ENCODE assay signal across 33 cellular contexts in the genomic region with DNA sequence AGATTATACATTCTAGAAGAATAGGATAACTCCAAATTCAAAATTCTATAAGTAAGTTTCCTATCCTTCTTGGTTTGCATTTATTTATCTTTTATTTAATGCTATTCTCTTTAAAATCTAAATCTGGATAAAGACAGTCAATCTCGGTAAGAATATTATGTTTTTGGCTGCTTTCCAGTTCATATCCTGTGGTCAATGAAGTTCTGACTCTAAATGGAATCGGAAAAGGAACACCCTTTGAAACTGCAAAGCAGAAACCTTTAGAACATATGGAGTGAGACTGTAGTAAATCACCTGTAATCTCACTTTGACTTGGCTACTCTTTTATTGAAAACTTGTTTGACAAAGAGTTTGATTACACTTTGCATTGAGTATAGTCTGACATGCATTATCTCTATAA.
"Had no signal": no experiment of that assay in that cellular context is flagged by ENCODE, and none has a peak within 500 bp of the region (broad histone marks: within the 10 kb centered on the region; RNA-seq: fewer than 3 reads in every experiment).

No MANE protein-coding gene starts in this region.

- H3K27me3 ChIP-seq: brain microvascular endothelial cell, SJCRH30 had no signal

- H3K27ac ChIP-seq: brain microvascular endothelial cell, SJCRH30, SK-N-MC had no signal

- H3K4me1 ChIP-seq: SJCRH30 had no signal

- H3K36me3 Mint-ChIP-seq: activated naive CD8-positive, alpha-beta T cell treated with anti-CD3 and anti-CD28 coated beads for 36 hours had no signal

- DNase-seq: activated CD4-positive, alpha-beta T cell treated with anti-CD3 and anti-CD28 coated beads, Interleukin-2, amount 10 ng/mL, durations not matched to agents 24 days and 14 days; activated CD4-positive, alpha-beta T cell treated with anti-CD3 and anti-CD28 coated beads, Interleukin-2, amount 50 U/mL, for 4 hours; activated CD8-positive, alpha-beta memory T cell treated with anti-CD3 and anti-CD28 coated beads, Interleukin-2, amount 10 ng/mL, durations not matched to agents 7 days and 5 days; activated CD8-positive, alpha-beta memory T cell treated with anti-CD3 and anti-CD28 coated beads, Interleukin-2, amount 50 U/mL, for 48 hours; activated effector memory CD4-positive, alpha-beta T cell treated with anti-CD3 and anti-CD28 coated beads, Interleukin-2, amount 50 U/mL, for 16 hours; activated naive CD4-positive, alpha-beta T cell; activated naive CD4-positive, alpha-beta T cell treated with anti-CD3 and anti-CD28 coated beads, Interleukin-2, amount 50 U/mL, for 16 hours; activated naive CD8-positive, alpha-beta T cell treated with anti-CD3 and anti-CD28 coated beads for 36 hours; activated T-cell treated with anti-CD3 and anti-CD28 coated beads, Interleukin-2, amount 50 U/mL, for 1 hour; activated T-cell treated with anti-CD3 and anti-CD28 coated beads, Interleukin-2, amount 50 U/mL, for 72 hours; amniotic stem cell; aorta; brain microvascular endothelial cell; central memory CD4-positive, alpha-beta T cell; Karpas-422; KBM-7; MV-4-11; NCI-H1092; NCI-H1436 treated with DMSO at 0.1 percent for 48 hours; NCI-H187; NCI-H2029 treated with DMSO at 0.1 percent for 48 hours; NCI-H2171 treated with DMSO at 0.1 percent for 48 hours; NCI-H2227 treated with DMSO at 0.1 percent for 48 hours; NCI-H446; NCI-H510A treated with DMSO at 0.1 percent for 48 hours; NCI-H526 treated with DMSO at 0.1 percent for 48 hours; NCI-H82; SHP77; SJCRH30; T1000 had no signal

- H3K27ac Mint-ChIP-seq: activated CD4-positive, alpha-beta T cell treated with anti-CD3 and anti-CD28 coated beads, Interleukin-2, amount 10 ng/mL, durations not matched to agents 24 days and 14 days; activated CD8-positive, alpha-beta memory T cell treated with anti-CD3 and anti-CD28 coated beads, Interleukin-2, amount 10 ng/mL, durations not matched to agents 7 days and 5 days; activated naive CD8-positive, alpha-beta T cell treated with anti-CD3 and anti-CD28 coated beads for 36 hours; activated T-cell treated with anti-CD3 and anti-CD28 coated beads, Interleukin-2, amount 50 U/mL, for 72 hours; activated T-helper 17 cell treated with anti-CD3 and anti-CD28 coated beads, Interleukin-2, amount 50 U/mL, for 72 hours had no signal

- H3K27me3 Mint-ChIP-seq: activated CD4-positive, alpha-beta T cell treated with anti-CD3 and anti-CD28 coated beads, Interleukin-2, amount 10 ng/mL, durations not matched to agents 24 days and 14 days; activated CD8-positive, alpha-beta memory T cell treated with anti-CD3 and anti-CD28 coated beads, Interleukin-2, amount 10 ng/mL, durations not matched to agents 7 days and 5 days; activated naive CD8-positive, alpha-beta T cell treated with anti-CD3 and anti-CD28 coated beads for 36 hours; activated T-helper 17 cell treated with anti-CD3 and anti-CD28 coated beads, Interleukin-2, amount 50 U/mL, for 72 hours had no signal

- H3K4me3 Mint-ChIP-seq: activated CD4-positive, alpha-beta T cell treated with anti-CD3 and anti-CD28 coated beads, Interleukin-2, amount 10 ng/mL, durations not matched to agents 24 days and 14 days; activated CD8-positive, alpha-beta memory T cell treated with anti-CD3 and anti-CD28 coated beads, Interleukin-2, amount 10 ng/mL, durations not matched to agents 7 days and 5 days; activated naive CD8-positive, alpha-beta T cell treated with anti-CD3 and anti-CD28 coated beads for 36 hours; activated T-cell treated with anti-CD3 and anti-CD28 coated beads, Interleukin-2, amount 50 U/mL, for 72 hours; activated T-helper 17 cell treated with anti-CD3 and anti-CD28 coated beads, Interleukin-2, amount 50 U/mL, for 72 hours had no signal

- H3K36me3 ChIP-seq: brain microvascular endothelial cell, SJCRH30 had no signal

- H3K4me1 Mint-ChIP-seq: activated CD4-positive, alpha-beta T cell treated with anti-CD3 and anti-CD28 coated beads, Interleukin-2, amount 10 ng/mL, durations not matched to agents 24 days and 14 days; activated CD8-positive, alpha-beta memory T cell treated with anti-CD3 and anti-CD28 coated beads, Interleukin-2, amount 10 ng/mL, durations not matched to agents 7 days and 5 days; activated naive CD8-positive, alpha-beta T cell treated with anti-CD3 and anti-CD28 coated beads for 36 hours; activated T-helper 17 cell treated with anti-CD3 and anti-CD28 coated beads, Interleukin-2, amount 50 U/mL, for 72 hours had no signal

- H3K4me3 ChIP-seq: SJCRH30, SK-N-MC had no signal

- H3K9me3 Mint-ChIP-seq: activated CD4-positive, alpha-beta T cell treated with anti-CD3 and anti-CD28 coated beads, Interleukin-2, amount 10 ng/mL, durations not matched to agents 24 days and 14 days; activated naive CD8-positive, alpha-beta T cell treated with anti-CD3 and anti-CD28 coated beads for 36 hours; activated T-cell treated with anti-CD3 and anti-CD28 coated beads, Interleukin-2, amount 50 U/mL, for 72 hours; activated T-helper 17 cell treated with anti-CD3 and anti-CD28 coated beads, Interleukin-2, amount 50 U/mL, for 72 hours had no signal

- ATAC-seq: activated CD8-positive, alpha-beta memory T cell treated with anti-CD3 and anti-CD28 coated beads, Interleukin-2, amount 10 ng/mL, durations not matched to agents 7 days and 5 days; activated T-cell treated with anti-CD3 and anti-CD28 coated beads, Interleukin-2, amount 50 U/mL, for 72 hours; activated T-helper 17 cell treated with anti-CD3 and anti-CD28 coated beads, Interleukin-2, amount 50 U/mL, for 72 hours; Panc1 had no signal
